In the genomic region with DNA sequence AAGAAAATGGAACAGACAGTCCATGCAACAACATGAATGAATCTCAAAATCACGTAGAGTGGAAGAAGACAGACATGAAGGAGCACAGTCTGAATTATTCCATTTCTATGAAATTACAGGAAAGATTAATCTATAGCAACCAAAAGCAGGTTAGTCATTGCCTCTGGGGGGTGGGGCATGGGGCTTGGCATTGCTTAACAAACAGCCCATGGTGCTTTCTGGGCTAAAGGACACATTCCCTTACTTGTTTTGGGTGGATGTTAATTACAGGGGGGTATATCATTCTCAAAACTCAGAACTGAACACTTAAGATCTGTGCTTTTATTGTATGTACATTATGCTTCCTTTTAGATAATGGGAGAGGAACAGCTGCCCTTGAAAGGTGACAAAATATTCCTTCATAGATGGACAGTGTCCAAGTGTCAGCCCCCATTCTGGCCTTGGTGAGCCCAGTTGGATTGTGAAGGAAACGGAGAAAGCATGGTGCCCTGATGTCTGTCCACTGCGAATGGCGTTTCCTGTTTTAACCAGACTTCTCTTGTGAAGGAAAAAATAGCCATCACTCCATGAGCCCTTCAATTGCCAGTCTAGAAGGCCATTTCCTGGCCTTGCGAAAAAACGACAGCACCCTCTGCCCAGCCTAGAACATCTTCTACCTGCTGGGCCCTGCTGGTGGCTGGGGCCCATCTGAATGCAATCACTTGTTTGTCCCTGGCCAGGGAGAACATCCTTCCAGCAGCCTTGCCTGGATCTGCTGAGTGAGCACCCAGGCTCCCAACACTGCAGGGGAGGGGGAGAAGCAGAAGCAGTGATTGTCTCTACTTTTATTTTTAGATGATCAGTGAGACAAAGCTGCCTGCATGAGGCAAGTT, we compare ENCODE assay signal across 16 cellular contexts.
DNase-seq lines count a peak whose midpoint lies in the region; ATAC-seq, FAIRE-seq and TF ChIP-seq lines count a peak whose summit lies in the region.
"Had no signal": no experiment of that assay in that cellular context is flagged by ENCODE, and none has a peak within 500 bp of the region (broad histone marks: within the 10 kb centered on the region; RNA-seq: fewer than 3 reads in every experiment).

No MANE protein-coding gene starts in this region.

- no peaks in the 10 kb centered on the region for H3K9me3 Mint-ChIP-seq in activated T-cell treated with anti-CD3 and anti-CD28 coated beads, Interleukin-2, amount 50 U/mL, for 24 hours
- no peaks in the 10 kb centered on the region for H3K9me3 Mint-ChIP-seq in stimulated activated naive B cell treated with anti-CD40 and anti-IgM and Interleukin-4, amounts not matched to agents 10 μg/mL and 1 μg/mL and 100 μg/mL, for 72 hours
- H3K9me3 Mint-ChIP-seq in H9: peaks cover 4 to 6% of the 10 kb centered on the region in 2 experiments; a peak in 2 of 5 replicates
- H3K9me3 Mint-ChIP-seq: activated T-helper 1 cell treated with anti-CD3 and anti-CD28 coated beads, Interleukin-12 subunit alpha, Interleukin-12 subunit beta, Interleukin-2, Interleukin-4 antibody, amounts not matched to agents 30 ng/mL and 10 ng/mL and 1 ng/mL, durations not matched to agents 14 hours and 24 hours and 36 hours had no signal

- TF ChIP-seq CTCF in Panc1 (IDR thresholded peaks at IDR 0.05) (no peak), endothelial cell of umbilical vein (IDR thresholded peaks at IDR 0.05; ENCODE audit: extremely low read depth in 1 of 2, insufficient read depth in 1 of 2, low read depth in 1 of 2, low read length in 2 of 2) (no peak), H9 (conservative IDR thresholded peaks at IDR 0.05) (no peak)

- H3K9ac ChIP-seq in endothelial cell of umbilical vein (replicated peaks; ENCODE audit: extremely low read depth, insufficient read depth, low read length) (no peak overlapping the region), H9 (ENCODE audit: extremely low read depth, insufficient read length, low read length) (no peak overlapping the region)

- H3K79me1 ChIP-seq in H9 (ENCODE audit: insufficient read depth, low read depth, low read length, poor library complexity, severe bottlenecking): no peaks in the 10 kb centered on the region

- H2BK15ac ChIP-seq in H9 (ENCODE audit: low read depth, low read length): no peak overlapping the region

- intact Hi-C loops in Panc1 (cut with micrococcal nuclease; ENCODE audit: unreplicated experiment): no loop called here
- intact Hi-C loops in endothelial cell of umbilical vein (cut with micrococcal nuclease): loop anchor here (1.0 kb wide), 1 partner anchor 8 kb away; no protein-coding TSS in a partner anchor

- DNase-seq in activated T-cell treated with anti-CD3 and anti-CD28 coated beads, Interleukin-2, amount 50 U/mL, for 24 hours: peak; percentile 21
- DNase-seq in activated T-cell treated with anti-CD3 and anti-CD28 coated beads, Interleukin-2, amount 50 U/mL, for 48 hours: no peak
- no peak for DNase-seq in Panc1 (ENCODE audit: low read depth, low spot score)
- DNase-seq in endothelial cell of umbilical vein (ENCODE audit: low read depth, low spot score): peak; percentile 70
- no peak for DNase-seq in stimulated activated naive B cell treated with anti-CD40 and anti-IgM and Interleukin-4, amounts not matched to agents 10 μg/mL and 1 μg/mL and 100 μg/mL, for 72 hours
- no peak for DNase-seq in activated effector memory CD4-positive, alpha-beta T cell treated with anti-CD3 and anti-CD28 coated beads, Interleukin-2, amount 50 U/mL, for 16 hours
- DNase-seq in H9: no peak
- DNase-seq: esophagus squamous epithelium, NCI-H2107, NCI-H69, testis had no signal

- H3K4me1 ChIP-seq in Panc1 (ENCODE audit: control insufficient read depth, insufficient read depth, low read length) (peaks cover 25% of the 10 kb centered on the region), endothelial cell of umbilical vein (ENCODE audit: control insufficient read depth, extremely low read depth, insufficient read depth, low read length) (peaks cover 9% of the 10 kb centered on the region), H9 (ENCODE audit: insufficient read depth, low read length) (no peaks in the 10 kb centered on the region)
- H3K4me1 ChIP-seq: testis had no signal

- dilution Hi-C loops in endothelial cell of umbilical vein (cut with MboI; ENCODE audit: extremely low pct_ligation_motif_present, low sequenced_read_pairs): no loop called here

- H4K91ac ChIP-seq in H9 (ENCODE audit: insufficient read length, low read depth, low read length): no peak overlapping the region

- no peak overlapping the region for H2BK5ac ChIP-seq in H9 (ENCODE audit: insufficient read length, low read length)

- H2BK20ac ChIP-seq in H9 (ENCODE audit: low read depth, low read length, poor library complexity, severe bottlenecking): no peak overlapping the region

- H3K27me3 ChIP-seq in Panc1 (ENCODE audit: control insufficient read depth, insufficient read depth, low read length): no peaks in the 10 kb centered on the region
- H3K27me3 ChIP-seq in endothelial cell of umbilical vein (ENCODE audit: control insufficient read depth in 2 of 2, insufficient read depth in 2 of 2, low read length in 2 of 2): no peaks in the 10 kb centered on the region
- no peaks in the 10 kb centered on the region for H3K27me3 ChIP-seq in H9 (ENCODE audit: insufficient read depth, low read length)
- H3K27me3 ChIP-seq: esophagus squamous epithelium, hepatocyte, testis had no signal

- H3K79me2 ChIP-seq in endothelial cell of umbilical vein (ENCODE audit: control insufficient read depth, insufficient read depth, low read length): no peaks in the 10 kb centered on the region
- no peaks in the 10 kb centered on the region for H3K79me2 ChIP-seq in H9 (ENCODE audit: insufficient read depth, low read length)
- H3K79me2 ChIP-seq: hepatocyte had no signal

- CTCF ChIA-PET in Panc1 (lab: Charles Lee) (interaction anchor here (0.8 kb wide), 1 partner anchor 9 kb away, joined by 6 read pairs; no protein-coding TSS in a partner anchor), endothelial cell of umbilical vein (lab: Charles Lee) (interaction anchor here (1.2 kb wide), 1 partner anchor 11 kb away, joined by 4 read pairs; no protein-coding TSS in a partner anchor)

- no peak overlapping the region for H3K27ac Mint-ChIP-seq in activated T-cell treated with anti-CD3 and anti-CD28 coated beads, Interleukin-2, amount 50 U/mL, for 24 hours
- H3K27ac Mint-ChIP-seq in stimulated activated naive B cell treated with anti-CD40 and anti-IgM and Interleukin-4, amounts not matched to agents 10 μg/mL and 1 μg/mL and 100 μg/mL, for 72 hours: peak overlapping the region; percentile 22
- H3K27ac Mint-ChIP-seq in H9: no peak overlapping the region
- H3K27ac Mint-ChIP-seq: activated T-helper 1 cell treated with anti-CD3 and anti-CD28 coated beads, Interleukin-12 subunit alpha, Interleukin-12 subunit beta, Interleukin-2, Interleukin-4 antibody, amounts not matched to agents 30 ng/mL and 10 ng/mL and 1 ng/mL, durations not matched to agents 14 hours and 24 hours and 36 hours had no signal

- no peak overlapping the region for H4K5ac ChIP-seq in H9 (ENCODE audit: insufficient read length, low read depth, low read length)

- in situ Hi-C loops in Panc1 (cut with HindIII; ENCODE audit: low pct_unique_long_range_greater_than_20kb, low sequenced_read_pairs): no loop called here

- H4K20me1 ChIP-seq in endothelial cell of umbilical vein (replicated peaks; ENCODE audit: control insufficient read depth, extremely low read depth, insufficient read depth, low read length) (no peaks in the 10 kb centered on the region), H9 (ENCODE audit: control insufficient read depth, insufficient read depth, insufficient read length) (no peaks in the 10 kb centered on the region)

- no peak overlapping the region for H4K8ac ChIP-seq in H9 (replicated peaks; ENCODE audit: insufficient read length, low read depth, low read length)

- no peak overlapping the region for H3K14ac ChIP-seq in H9 (ENCODE audit: insufficient read depth, low read length)

- H2BK120ac ChIP-seq in H9 (ENCODE audit: low read depth, low read length, poor library complexity, severe bottlenecking): no peak overlapping the region

- ATAC-seq in Panc1 (no peak), HG02588 (IDR thresholded peaks at IDR 0.05; ENCODE audit: unreplicated experiment) (no peak)
- no peak for ATAC-seq in stimulated activated naive B cell treated with anti-CD40 and anti-IgM and Interleukin-4, amounts not matched to agents 10 μg/mL and 1 μg/mL and 100 μg/mL, for 72 hours (replicated peaks)

- H3K27ac ChIP-seq in Panc1 (ENCODE audit: low read length) (peak overlapping the region; percentile 90), endothelial cell of umbilical vein (ENCODE audit: insufficient read depth, low read depth, low read length) (peak overlapping the region; percentile 42), H9 (ENCODE audit: insufficient read length, low read depth, low read length) (no peak overlapping the region)
- H3K27ac ChIP-seq: hepatocyte, testis had no signal

- POLR2A ChIA-PET in Panc1 (lab: Charles Lee): no interaction called here
- POLR2A ChIA-PET in endothelial cell of umbilical vein (lab: Charles Lee): no interaction called here

- H3K23ac ChIP-seq in H9 (ENCODE audit: insufficient read length, low read depth, low read length): no peak overlapping the region

- no peaks in the 10 kb centered on the region for H3K27me3 Mint-ChIP-seq in activated T-cell treated with anti-CD3 and anti-CD28 coated beads, Interleukin-2, amount 50 U/mL, for 24 hours
- no peaks in the 10 kb centered on the region for H3K27me3 Mint-ChIP-seq in stimulated activated naive B cell treated with anti-CD40 and anti-IgM and Interleukin-4, amounts not matched to agents 10 μg/mL and 1 μg/mL and 100 μg/mL, for 72 hours
- H3K27me3 Mint-ChIP-seq in H9 (ENCODE audit: low read depth): no peaks in the 10 kb centered on the region

- no CpG with 5 or more reads among the region's 6 CpGs for WGBS in H9 (ENCODE audit: extremely low coverage, insufficient read length, low lambda C conversion rate)

- H3T11ph ChIP-seq in H9 (ENCODE audit: low read length): no peak overlapping the region

- no peaks in the 10 kb centered on the region for H3K36me3 ChIP-seq in Panc1 (ENCODE audit: control insufficient read depth, insufficient read depth, low read length)
- no peaks in the 10 kb centered on the region for H3K36me3 ChIP-seq in endothelial cell of umbilical vein (ENCODE audit: control insufficient read depth in 2 of 2, extremely low read depth in 1 of 2, insufficient read depth in 2 of 2, low read length in 2 of 2)
- H3K36me3 ChIP-seq: esophagus squamous epithelium had no signal

- no peak overlapping the region for H3K4me3 Mint-ChIP-seq in activated T-cell treated with anti-CD3 and anti-CD28 coated beads, Interleukin-2, amount 50 U/mL, for 24 hours
- no peak overlapping the region for H3K4me3 Mint-ChIP-seq in stimulated activated naive B cell treated with anti-CD40 and anti-IgM and Interleukin-4, amounts not matched to agents 10 μg/mL and 1 μg/mL and 100 μg/mL, for 72 hours
- H3K4me3 Mint-ChIP-seq in H9: no peak overlapping the region
- H3K4me3 Mint-ChIP-seq: activated T-helper 1 cell treated with anti-CD3 and anti-CD28 coated beads, Interleukin-12 subunit alpha, Interleukin-12 subunit beta, Interleukin-2, Interleukin-4 antibody, amounts not matched to agents 30 ng/mL and 10 ng/mL and 1 ng/mL, durations not matched to agents 14 hours and 24 hours and 36 hours had no signal

- H3K36me3 Mint-ChIP-seq in activated T-cell treated with anti-CD3 and anti-CD28 coated beads, Interleukin-2, amount 50 U/mL, for 24 hours (ENCODE audit: low read depth): no peaks in the 10 kb centered on the region
- H3K36me3 Mint-ChIP-seq in stimulated activated naive B cell treated with anti-CD40 and anti-IgM and Interleukin-4, amounts not matched to agents 10 μg/mL and 1 μg/mL and 100 μg/mL, for 72 hours: no peaks in the 10 kb centered on the region
- peaks cover 0 to 13% (median 2%) of the 10 kb centered on the region in 3 experiments; a peak in 3 of 7 replicates for H3K36me3 Mint-ChIP-seq in H9 (ENCODE audit: insufficient read depth in 1 of 3, low read depth in 3 of 3)

- no peak overlapping the region for H2AK5ac ChIP-seq in H9 (ENCODE audit: insufficient read length, low read length)

- H3K9me1 ChIP-seq in endothelial cell of umbilical vein (replicated peaks; ENCODE audit: control insufficient read depth, extremely low read depth, insufficient read depth, low read length): no peaks in the 10 kb centered on the region

- H3K4me2 ChIP-seq in endothelial cell of umbilical vein (ENCODE audit: insufficient read depth, low read length): no peak overlapping the region
- H3K4me2 ChIP-seq in H9 (ENCODE audit: insufficient read depth, insufficient read length, low read length): no peak overlapping the region
- H3K4me2 ChIP-seq: hepatocyte had no signal

- H3K4me3 ChIP-seq in Panc1 (ENCODE audit: low read depth in 2 of 2, low read length in 2 of 2): no peak overlapping the region
- no peak overlapping the region for H3K4me3 ChIP-seq in endothelial cell of umbilical vein (replicated peaks in 1 of 3; ENCODE audit: insufficient read depth in 1 of 3, low read depth in 1 of 3, low read length in 3 of 3)
- H3K4me3 ChIP-seq: esophagus squamous epithelium, hepatocyte, testis had no signal

- no peak for TF ChIP-seq POLR2A in endothelial cell of umbilical vein (IDR thresholded peaks at IDR 0.05; ENCODE audit: low read depth, low read length)

- H3K9me3 ChIP-seq in Panc1 (ENCODE audit: control insufficient read depth, insufficient read depth, low read depth, low read length) (peaks cover 2% of the 10 kb centered on the region; the same call in 1 of the 2 replicates), endothelial cell of umbilical vein (replicated peaks; ENCODE audit: control insufficient read depth, insufficient read depth, low read length) (no peaks in the 10 kb centered on the region), H9 (ENCODE audit: control insufficient read depth, low read depth, low read length) (no peaks in the 10 kb centered on the region)
- H3K9me3 ChIP-seq: esophagus squamous epithelium, testis had no signal

- no peaks in the 10 kb centered on the region for H3K23me2 ChIP-seq in H9 (ENCODE audit: insufficient read length, low read depth, low read length, poor library complexity, severe bottlenecking)

- no peak overlapping the region for H3K56ac ChIP-seq in H9 (ENCODE audit: insufficient read length, low read depth, low read length)

- peak; percentile 55 for FAIRE-seq in endothelial cell of umbilical vein (lab: Jason Lieb, UNC)
- FAIRE-seq: D721Med, GM18507 had no signal

- BruUV-seq in Panc1 (replicated peaks; lab: Mats Ljungman, UMichigan) (no TSS peak), endothelial cell of umbilical vein (replicated peaks; lab: Mats Ljungman, UMichigan) (no TSS peak)

- no peak overlapping the region for H2BK12ac ChIP-seq in H9 (ENCODE audit: insufficient read length, low read depth, low read length)

- H2AFZ ChIP-seq in endothelial cell of umbilical vein (ENCODE audit: low read depth, low read length) (peak overlapping the region; percentile 58), H9 (ENCODE audit: low read length) (no peak overlapping the region)
- H2AFZ ChIP-seq: hepatocyte had no signal

- no peak overlapping the region for H3K4ac ChIP-seq in H9 (ENCODE audit: low read depth, low read length)

- peaks cover 70% of the 10 kb centered on the region for H3K4me1 Mint-ChIP-seq in activated T-cell treated with anti-CD3 and anti-CD28 coated beads, Interleukin-2, amount 50 U/mL, for 24 hours (ENCODE audit: low read depth)
- peaks cover 32 to 53% of the 10 kb centered on the region in 2 donors for H3K4me1 Mint-ChIP-seq in stimulated activated naive B cell treated with anti-CD40 and anti-IgM and Interleukin-4, amounts not matched to agents 10 μg/mL and 1 μg/mL and 100 μg/mL, for 72 hours
- H3K4me1 Mint-ChIP-seq in H9: peaks cover 37 to 39% of the 10 kb centered on the region in 2 experiments

- no peak overlapping the region for H3K18ac ChIP-seq in H9 (ENCODE audit: insufficient read length, low read depth, low read length)

Comparison
In these comparisons a context has a peak if more than half of its experiments do, and no peak if none do; other contexts are left out.
1. DNase-seq: peak in activated T-cell treated with anti-CD3 and anti-CD28 coated beads, Interleukin-2, amount 50 U/mL, for 24 hours (single experiment) and endothelial cell of umbilical vein (single experiment); none in activated T-cell treated with anti-CD3 and anti-CD28 coated beads, Interleukin-2, amount 50 U/mL, for 48 hours (0 of 2), Panc1 (single experiment), stimulated activated naive B cell treated with anti-CD40 and anti-IgM and Interleukin-4, amounts not matched to agents 10 μg/mL and 1 μg/mL and 100 μg/mL, for 72 hours (single experiment), activated effector memory CD4-positive, alpha-beta T cell treated with anti-CD3 and anti-CD28 coated beads, Interleukin-2, amount 50 U/mL, for 16 hours (single experiment) and H9 (single experiment).